2 cellular contexts compared by ENCODE assay signal in genomic region chr10:125156196-125156595, GRCh38.
TF ChIP-seq lines count a peak whose summit lies in the region.

No MANE protein-coding gene starts in this region.

TF ChIP-seq in GM23338, 12 proteins besides CTCF, POLR2A, EP300 and RAD21 (continued from another document):
- TF ChIP-seq ZNF462 (CRISPR knock-in tag; IDR thresholded peaks at IDR 0.05) = no peak
- TF ChIP-seq EZH2 (IDR thresholded peaks at IDR 0.05; ENCODE audit: low read depth, unreplicated experiment) = no peak
- TF ChIP-seq ZNF114 (CRISPR knock-in tag; IDR thresholded peaks at IDR 0.05) = no peak
- TF ChIP-seq POLR2AphosphoS5 (IDR thresholded peaks at IDR 0.05; ENCODE audit: low read depth) = no peak; the same call in 1 of the 2 replicates
- TF ChIP-seq EZH2phosphoT487 (IDR thresholded peaks at IDR 0.05; ENCODE audit: unreplicated experiment) = no peak
- no peak for TF ChIP-seq ETS1 (IDR thresholded peaks at IDR 0.05)
- no peak for TF ChIP-seq ZNF331 (CRISPR knock-in tag; IDR thresholded peaks at IDR 0.05; ENCODE audit: low read depth)
- no peak for TF ChIP-seq STAT1 (IDR thresholded peaks at IDR 0.05; ENCODE audit: unreplicated experiment)
- no peak for TF ChIP-seq NANOG (IDR thresholded peaks at IDR 0.05; ENCODE audit: borderline replicate concordance)
TF ChIP-seq in GM23338: peak in this region for 0.

TF ChIP-seq in WTC11, 78 proteins besides CTCF, POLR2A, EP300 and RAD21 (continued from another document):
- no peak for TF ChIP-seq ZNF532 (CRISPR knock-in tag; IDR thresholded peaks at IDR 0.05; ENCODE audit: borderline replicate concordance)
- TF ChIP-seq MAX (CRISPR knock-in tag; IDR thresholded peaks at IDR 0.05) = no peak
- TF ChIP-seq ESRRA (CRISPR knock-in tag; IDR thresholded peaks at IDR 0.05; ENCODE audit: borderline replicate concordance) = no peak
- TF ChIP-seq MXD4 (CRISPR knock-in tag; IDR thresholded peaks at IDR 0.05; ENCODE audit: borderline replicate concordance) = no peak
- no peak for TF ChIP-seq SMAD3 (CRISPR knock-in tag; IDR thresholded peaks at IDR 0.05; ENCODE audit: borderline replicate concordance)
- no peak for TF ChIP-seq TEAD4 (CRISPR knock-in tag; IDR thresholded peaks at IDR 0.05)
- TF ChIP-seq ZNF232 (CRISPR knock-in tag; IDR thresholded peaks at IDR 0.05) = no peak
- TF ChIP-seq ZNF281 (CRISPR knock-in tag; IDR thresholded peaks at IDR 0.05) = no peak
